Comparison of ENCODE assay signal across 1 cellular context in genomic region chr11:116835042-116835772, GRCh38.
TF ChIP-seq lines count a peak whose summit lies in the region.

No MANE protein-coding gene starts in this region.

TF ChIP-seq in K562, 482 proteins besides CTCF, POLR2A, EP300 and RAD21:
- TF ChIP-seq SPI1 (IDR thresholded peaks at IDR 0.05; ENCODE audit: borderline replicate concordance, low read depth, low read length) (peak; percentile 85), ZBTB33 (CRISPR knock-in tag; IDR thresholded peaks at IDR 0.05) (peak; percentile 71), ZNF316 (IDR thresholded peaks at IDR 0.05) (no peak)
